ENCODE assay signal across 21 cellular contexts in the genomic region with DNA sequence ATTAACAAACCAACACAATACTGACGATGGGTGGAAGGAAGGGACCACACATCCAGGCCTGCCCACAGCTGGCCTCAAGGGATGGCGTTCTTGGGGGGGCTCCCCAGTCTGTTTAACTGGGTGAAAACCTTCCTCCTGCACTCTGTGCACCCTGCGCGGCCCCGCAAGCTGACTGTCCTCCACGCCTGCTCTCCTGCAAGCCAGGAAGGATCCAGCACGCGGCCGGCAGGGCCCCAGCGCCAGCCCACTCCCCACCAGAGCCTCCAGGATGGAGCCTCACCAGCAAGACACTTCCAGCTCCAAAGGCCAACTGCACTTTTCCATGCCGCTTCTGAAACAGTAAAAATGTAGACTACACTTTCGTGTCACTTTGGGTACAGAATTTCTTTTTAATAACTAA.
"Had no signal": no experiment of that assay in that cellular context is flagged by ENCODE, and none has a peak within 500 bp of the region (broad histone marks: within the 10 kb centered on the region; RNA-seq: fewer than 3 reads in every experiment).

No MANE protein-coding gene starts in this region.

- H3K27me3 Mint-ChIP-seq: dendritic cell treated with granulocyte-macrophage colony-stimulating factor and Interleukin-4, amounts not matched to agents 40 ng/mL and 50 ng/mL, for 4 days; naive thymus-derived CD8-positive, alpha-beta T cell had no signal

- ATAC-seq: effector memory CD8-positive, alpha-beta T cell; gastroesophageal sphincter; left colon; left ventricle myocardium superior; naive thymus-derived CD8-positive, alpha-beta T cell had no signal

- H3K4me3 Mint-ChIP-seq: dendritic cell treated with granulocyte-macrophage colony-stimulating factor and Interleukin-4, amounts not matched to agents 40 ng/mL and 50 ng/mL, for 4 days; effector memory CD8-positive, alpha-beta T cell; immature natural killer cell; naive thymus-derived CD8-positive, alpha-beta T cell; neural crest cell had no signal

- H3K9me3 ChIP-seq: esophagus squamous epithelium, gastroesophageal sphincter, right atrium auricular region, thyroid gland, upper lobe of left lung had no signal

- FAIRE-seq: kidney had no signal

- H3K27me3 ChIP-seq: esophagus squamous epithelium, gastroesophageal sphincter, right atrium auricular region, thyroid gland, upper lobe of left lung had no signal

- H3K27ac ChIP-seq: esophagus squamous epithelium, gastroesophageal sphincter, right atrium auricular region, thyroid gland, upper lobe of left lung had no signal

- H3K4me2 ChIP-seq: smooth muscle cell had no signal

- DNase-seq: cerebellar nuclear complex; effector memory CD8-positive, alpha-beta T cell; esophagus squamous epithelium; foreskin fibroblast; glutamatergic neuron; immature natural killer cell; kidney; left colon; left ventricle myocardium superior; mesendoderm; naive thymus-derived CD8-positive, alpha-beta T cell; stimulated activated CD4-positive, alpha-beta T cell treated with anti-CD3 and anti-CD28 coated beads, Interleukin-2, amount 100 ng/mL, for 48 hours; stimulated activated naive CD4-positive, alpha-beta T cell treated with Interleukin-2 at 50 U/mL for 16 hours; thyroid gland had no signal

- H3K27ac Mint-ChIP-seq: dendritic cell treated with granulocyte-macrophage colony-stimulating factor and Interleukin-4, amounts not matched to agents 40 ng/mL and 50 ng/mL, for 4 days; effector memory CD8-positive, alpha-beta T cell; immature natural killer cell had no signal

- H3K4me1 ChIP-seq: right atrium auricular region, thyroid gland, upper lobe of left lung had no signal

- H3K4me3 ChIP-seq: esophagus squamous epithelium, gastroesophageal sphincter, lung, right atrium auricular region, smooth muscle cell, thyroid gland, upper lobe of left lung had no signal

- H3K9me3 Mint-ChIP-seq: dendritic cell treated with granulocyte-macrophage colony-stimulating factor and Interleukin-4, amounts not matched to agents 40 ng/mL and 50 ng/mL, for 4 days; effector memory CD8-positive, alpha-beta T cell; immature natural killer cell; naive thymus-derived CD8-positive, alpha-beta T cell; neural crest cell had no signal
